10 cellular contexts compared by ENCODE assay signal in genomic region chr14:68403794-68404522, GRCh38.
A peak's percentile ranks its signal among the peaks of the same experiment; 100 is the strongest.
DNase-seq lines count a peak whose midpoint lies in the region; ATAC-seq, FAIRE-seq and TF ChIP-seq lines count a peak whose summit lies in the region.
"Had no signal": no experiment of that assay in that cellular context is flagged by ENCODE, and none has a peak within 500 bp of the region (broad histone marks: within the 10 kb centered on the region; RNA-seq: fewer than 3 reads in every experiment).

No MANE protein-coding gene starts in this region.

- DNase-seq in GM19239 (ENCODE audit: insufficient read length, low spot score) (no peak), GM12878 (ENCODE audit: low read depth, low spot score) (no peak), GDM1 (lab: John Stamatoyannopoulos, UW) (no peak), cerebellar cortex (ENCODE audit: low spot score) (no peak)
- DNase-seq in activated CD4-positive, alpha-beta T cell treated with anti-CD3 and anti-CD28 coated beads for 4 hours = no peak
- DNase-seq: psoas muscle had no signal

- TF ChIP-seq RAD21 in GM12878 (IDR thresholded peaks at IDR 0.05; ENCODE audit: insufficient read depth, low read depth, low read length) = no peak

- no peak; the same call in 1 of the 2 replicates for TF ChIP-seq POLR2A in GM12878 (IDR thresholded peaks at IDR 0.05; ENCODE audit: low read depth, low read length)

- no peaks in the 10 kb centered on the region for H3K9me3 ChIP-seq in BLaER1 treated with 17β-estradiol and CSF1 and Interleukin-3, amounts not matched to agents 10 nM and 100 nM (replicated peaks in 1 of 11)
- H3K9me3 ChIP-seq in GM12878 (replicated peaks; ENCODE audit: control insufficient read depth, insufficient read depth, low read length) (no peaks in the 10 kb centered on the region; the same call in 2 of the 3 replicates), neutrophil (no peaks in the 10 kb centered on the region)
- H3K9me3 ChIP-seq: psoas muscle had no signal

- TF ChIP-seq EP300 in GM12878 (IDR thresholded peaks at IDR 0.05; ENCODE audit: borderline replicate concordance in 1 of 2, control insufficient read depth in 1 of 2, low read depth in 2 of 2, low read length in 2 of 2) = no peak; a peak in 1 of 4 replicates

- H2AFZ ChIP-seq in GM12878 (ENCODE audit: control insufficient read depth, low read depth, low read length) = no peak overlapping the region

- SMC1A ChIA-PET in GM12878 (lab: Charles Lee; ENCODE audit: uncharacterized antibody, unreplicated experiment) = interaction anchor here (0.6 to 13.3 kb wide), 36 partner anchors 12 to 417 kb away, joined by 3 to 251 read pairs (median 6); partner anchors contain the start of gene ZFP36L1

- RAD21 ChIA-PET in GM12878 (lab: Charles Lee; ENCODE audit: unreplicated experiment) = interaction anchor here (0.6 to 12.9 kb wide), 28 partner anchors 11 to 440 kb away, joined by 3 to 208 read pairs (median 11); partner anchors contain the start of gene ZFP36L1

- no peaks in the 10 kb centered on the region for H4K20me1 ChIP-seq in BLaER1 treated with 17β-estradiol and CSF1 and Interleukin-3, amounts not matched to agents 10 nM and 100 nM
- no peaks in the 10 kb centered on the region for H4K20me1 ChIP-seq in GM12878 (ENCODE audit: control insufficient read depth, insufficient read depth)

- peaks cover 80 to 96% (median 93%) of the 10 kb centered on the region in 10 experiments for H3K4me1 ChIP-seq in BLaER1 treated with 17β-estradiol and CSF1 and Interleukin-3, amounts not matched to agents 10 nM and 100 nM
- H3K4me1 ChIP-seq in GM12878 (ENCODE audit: control insufficient read depth, insufficient read depth, low read length) (peaks cover 72% of the 10 kb centered on the region), neutrophil (ENCODE audit: control insufficient read depth in 1 of 2, insufficient read depth in 1 of 2, low read depth in 1 of 2, low read length in 1 of 2) (peaks cover 43 to 50% of the 10 kb centered on the region in 2 experiments)

- CTCF ChIA-PET in GM12878 (lab: Yijun Ruan, JAX) = interaction anchor here (0.6 to 10.6 kb wide), 15 partner anchors 18 to 421 kb away, joined by 3 to 143 read pairs (median 7); no protein-coding TSS in a partner anchor

- no peak for TF ChIP-seq CTCF in GM12878 (IDR thresholded peaks at IDR 0.05 in 2 of 3, conservative IDR thresholded peaks at IDR 0.05 in 1 of 3; ENCODE audit: control insufficient read depth in 2 of 3, extremely low read depth in 1 of 3, insufficient read depth in 1 of 3, low read depth in 3 of 3, low read length in 3 of 3)
- TF ChIP-seq CTCF in neutrophil (IDR thresholded peaks at IDR 0.05) = no peak

- H3K36me3 ChIP-seq in BLaER1 treated with 17β-estradiol and CSF1 and Interleukin-3, amounts not matched to agents 10 nM and 100 nM = no peaks in the 10 kb centered on the region
- no peaks in the 10 kb centered on the region for H3K36me3 ChIP-seq in GM12878 (ENCODE audit: control insufficient read depth in 2 of 2, insufficient read depth in 2 of 2, low read length in 1 of 2)
- no peaks in the 10 kb centered on the region for H3K36me3 ChIP-seq in neutrophil

- 7% methylated on average over 1 of the region's 1 CpG for WGBS in GM12878 (ENCODE audit: insufficient coverage, insufficient replicate concordance, low lambda C conversion rate, missing lambda C conversion rate)

- in situ Hi-C loops in GM12878 (cut with MboI) = loop anchor here (5.0 kb wide), 1 partner anchor 388 kb away; the partner anchor contains the start of gene ZFP36L1

- intact Hi-C loops in GM12878 (cut with micrococcal nuclease; ENCODE audit: unreplicated experiment) = loop anchor here (2.0 to 10.0 kb wide), 7 partner anchors 69 to 459 kb away; partner anchors contain the start of gene ZFP36L1

- TSS peak; percentile 95 for BruUV-seq in GM12878 (replicated peaks; lab: Mats Ljungman, UMichigan)

- H3K27me3 ChIP-seq in BLaER1 treated with 17β-estradiol and CSF1 and Interleukin-3, amounts not matched to agents 10 nM and 100 nM = no peaks in the 10 kb centered on the region
- H3K27me3 ChIP-seq in GM12878 (replicated peaks in 1 of 2; ENCODE audit: control insufficient read depth in 2 of 2, insufficient read depth in 2 of 2, low read length in 1 of 2) = no peaks in the 10 kb centered on the region
- H3K27me3 ChIP-seq in neutrophil = no peaks in the 10 kb centered on the region

- H3K27ac ChIP-seq in BLaER1 treated with 17β-estradiol and CSF1 and Interleukin-3, amounts not matched to agents 10 nM and 100 nM = peak overlapping the region; percentile 34 to 97 (median 88); a peak in 21 of 22 replicates
- H3K27ac ChIP-seq in GM12878 (ENCODE audit: control insufficient read depth, insufficient read depth) = peak overlapping the region; percentile 100
- H3K27ac ChIP-seq in neutrophil = peak overlapping the region; percentile 64
- H3K27ac ChIP-seq: C4-2B had no signal

- FAIRE-seq in GM19239 (lab: Jason Lieb, UNC) (peak; percentile 51), GM12878 (lab: Jason Lieb, UNC) (no peak)

- peak overlapping the region in 7 of 11 experiments; percentile 2 to 77 (median 65); a peak in 10 of 22 replicates for H3K9ac ChIP-seq in BLaER1 treated with 17β-estradiol and CSF1 and Interleukin-3, amounts not matched to agents 10 nM and 100 nM
- peak overlapping the region; percentile 71 for H3K9ac ChIP-seq in GM12878 (ENCODE audit: control insufficient read depth, insufficient read depth, low read length)

- POLR2A ChIA-PET in GM12878 (lab: Charles Lee) = interaction anchor here (0.7 to 6.9 kb wide), 21 partner anchors 29 to 412 kb away, joined by 3 to 103 read pairs (median 6); no protein-coding TSS in a partner anchor

- ATAC-seq in GM12878 = peak; percentile 28
- ATAC-seq in HG03354 (IDR thresholded peaks at IDR 0.05; ENCODE audit: poor library complexity, severe bottlenecking, unreplicated experiment) = no peak
- ATAC-seq: psoas muscle had no signal

- peak overlapping the region; percentile 74 to 89 (median 82) for H3K4me2 ChIP-seq in BLaER1 treated with 17β-estradiol and CSF1 and Interleukin-3, amounts not matched to agents 10 nM and 100 nM
- H3K4me2 ChIP-seq in GM12878 (ENCODE audit: control insufficient read depth, insufficient read depth) = peak overlapping the region; percentile 75

- peaks cover 4% of the 10 kb centered on the region for H3K79me2 ChIP-seq in GM12878 (ENCODE audit: control insufficient read depth, insufficient read depth, low read length)

- no peak overlapping the region for H3K4me3 ChIP-seq in BLaER1 treated with 17β-estradiol and CSF1 and Interleukin-3, amounts not matched to agents 10 nM and 100 nM
- H3K4me3 ChIP-seq in GM12878 (peak overlapping the region; percentile 42; the same call in 1 of the 2 replicates), neutrophil (ENCODE audit: low read depth in 1 of 2, low read length in 1 of 2) (no peak overlapping the region)
- H3K4me3 ChIP-seq: psoas muscle had no signal

TF ChIP-seq in GM12878, 131 proteins besides CTCF, POLR2A, EP300 and RAD21 (continues in another document):
- TF ChIP-seq YBX1 (IDR thresholded peaks at IDR 0.05) (no peak), SMC3 (IDR thresholded peaks at IDR 0.05; ENCODE audit: borderline replicate concordance, low read length) (peak; percentile 20; the same call in 1 of the 2 replicates), MYC (IDR thresholded peaks at IDR 0.05; ENCODE audit: insufficient read depth, insufficient read length, insufficient replicate concordance, low read length, severe bottlenecking) (no peak), RAD51 (IDR thresholded peaks at IDR 0.05) (no peak), CBX5 (IDR thresholded peaks at IDR 0.05; ENCODE audit: low read depth) (no peak; the same call in 1 of the 2 replicates), ATF7 (IDR thresholded peaks at IDR 0.05; ENCODE audit: low read depth) (peak; percentile 93), ETV6 (conservative IDR thresholded peaks at IDR 0.05 in 1 of 2, IDR thresholded peaks at IDR 0.05 in 1 of 2; ENCODE audit: borderline replicate concordance in 1 of 2, low read depth in 1 of 2) (peak in 1 of 2 experiments; percentile 78; a peak in 1 of 4 replicates), ZNF622 (IDR thresholded peaks at IDR 0.05) (no peak), CBFB (IDR thresholded peaks at IDR 0.05; ENCODE audit: low read depth) (no peak; the same call in 1 of the 2 replicates), USF1 (IDR thresholded peaks at IDR 0.05; ENCODE audit: borderline replicate concordance, extremely low read length, insufficient read depth, low read depth, low read length) (no peak), SUPT20H (IDR thresholded peaks at IDR 0.05; ENCODE audit: borderline replicate concordance, control insufficient read depth, low read depth, low read length) (no peak), TBL1XR1 (IDR thresholded peaks at IDR 0.05; ENCODE audit: low read depth, low read length) (0 out of 2 replicates have a peak, but pooled peaks have one; percentile 5)
- TF ChIP-seq, protein P1, sequence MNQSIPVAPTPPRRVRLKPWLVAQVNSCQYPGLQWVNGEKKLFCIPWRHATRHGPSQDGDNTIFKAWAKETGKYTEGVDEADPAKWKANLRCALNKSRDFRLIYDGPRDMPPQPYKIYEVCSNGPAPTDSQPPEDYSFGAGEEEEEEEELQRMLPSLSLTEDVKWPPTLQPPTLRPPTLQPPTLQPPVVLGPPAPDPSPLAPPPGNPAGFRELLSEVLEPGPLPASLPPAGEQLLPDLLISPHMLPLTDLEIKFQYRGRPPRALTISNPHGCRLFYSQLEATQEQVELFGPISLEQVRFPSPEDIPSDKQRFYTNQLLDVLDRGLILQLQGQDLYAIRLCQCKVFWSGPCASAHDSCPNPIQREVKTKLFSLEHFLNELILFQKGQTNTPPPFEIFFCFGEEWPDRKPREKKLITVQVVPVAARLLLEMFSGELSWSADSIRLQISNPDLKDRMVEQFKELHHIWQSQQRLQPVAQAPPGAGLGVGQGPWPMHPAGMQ (IDR thresholded peaks at IDR 0.05; ENCODE audit: borderline replicate concordance) = no peak
- TF ChIP-seq, protein P2, sequence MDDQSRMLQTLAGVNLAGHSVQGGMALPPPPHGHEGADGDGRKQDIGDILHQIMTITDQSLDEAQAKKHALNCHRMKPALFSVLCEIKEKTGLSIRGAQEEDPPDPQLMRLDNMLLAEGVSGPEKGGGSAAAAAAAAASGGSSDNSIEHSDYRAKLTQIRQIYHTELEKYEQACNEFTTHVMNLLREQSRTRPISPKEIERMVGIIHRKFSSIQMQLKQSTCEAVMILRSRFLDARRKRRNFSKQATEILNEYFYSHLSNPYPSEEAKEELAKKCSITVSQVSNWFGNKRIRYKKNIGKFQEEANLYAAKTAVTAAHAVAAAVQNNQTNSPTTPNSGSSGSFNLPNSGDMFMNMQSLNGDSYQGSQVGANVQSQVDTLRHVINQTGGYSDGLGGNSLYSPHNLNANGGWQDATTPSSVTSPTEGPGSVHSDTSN (IDR thresholded peaks at IDR 0.05; ENCODE audit: insufficient replicate concordance, low read depth, low read length) = no peak
